4 cellular contexts compared by ENCODE assay signal in the genomic region with DNA sequence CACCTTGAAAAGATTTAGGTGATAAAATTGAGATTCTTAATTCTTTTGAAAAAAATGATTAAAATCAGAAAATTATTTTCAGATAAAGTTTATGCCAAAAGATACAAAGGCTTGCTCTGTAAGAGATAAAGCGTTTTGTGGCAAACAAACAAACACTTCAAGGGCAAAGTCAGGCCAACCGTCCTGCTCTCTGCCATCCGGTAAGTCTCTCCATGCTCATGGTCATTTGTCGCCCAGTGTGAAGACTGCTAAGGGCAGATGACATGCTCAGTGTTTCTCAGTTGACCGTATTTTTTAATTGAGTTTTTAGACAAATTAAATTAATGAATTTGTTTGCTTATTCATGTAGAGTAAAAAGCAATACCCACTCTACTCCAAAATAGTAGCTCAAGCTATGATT. TPM values are rescaled to one million over a fixed set of nuclear protein-coding genes. Genes with fewer than 3 reads are reported as not detected.
"Had no signal": no experiment of that assay in that cellular context is flagged by ENCODE, and none has a peak within 500 bp of the region (broad histone marks: within the 10 kb centered on the region; RNA-seq: fewer than 3 reads in every experiment).

No MANE protein-coding gene starts in this region.

- H3K4me3 ChIP-seq: GM12878 had no signal

- DNase-seq: GDM1, GF-D8 had no signal

- ATAC-seq: GM12878 had no signal

RNA-seq across cellular contexts. Expression of a gene that starts 60.0 kb away (rescaled TPM):
- total RNA-seq: G401 had no signal
